8 cellular contexts compared by ENCODE assay signal in the genomic region with DNA sequence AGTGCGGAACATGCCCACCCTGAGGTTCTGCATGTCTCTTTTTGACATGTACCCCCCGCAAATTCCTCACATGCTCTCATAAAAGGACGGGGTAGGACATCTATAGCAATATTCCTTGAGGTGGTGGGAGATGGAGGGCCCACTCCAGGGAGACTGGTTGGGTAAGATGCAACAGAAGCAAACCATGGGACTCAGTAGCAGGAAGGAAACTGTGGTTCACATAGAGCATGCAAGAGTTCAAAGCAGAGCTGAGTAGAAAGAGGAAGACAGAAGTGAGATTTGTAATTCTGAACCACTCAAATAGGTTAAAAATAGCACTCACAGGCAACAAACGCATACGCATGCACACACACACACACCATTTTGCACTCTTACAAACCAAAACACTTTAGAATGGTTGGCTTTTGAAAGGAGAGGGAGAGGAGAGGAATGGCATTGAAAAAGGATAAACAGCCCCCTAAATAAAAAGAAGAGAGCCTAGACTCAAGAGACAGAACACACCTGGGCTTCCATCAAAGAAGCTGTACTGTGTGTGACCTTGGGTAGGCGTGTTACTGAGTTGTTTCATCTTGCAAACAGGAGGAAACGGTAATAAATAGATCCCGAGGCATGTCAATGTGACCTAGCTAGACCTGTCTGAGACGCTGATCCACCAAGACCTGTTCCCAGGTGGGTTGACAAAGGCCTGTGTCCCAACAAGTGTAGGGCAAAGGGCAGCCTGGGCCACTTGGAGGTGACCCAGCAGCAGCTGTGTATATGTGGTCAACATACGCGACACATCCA.
DNase-seq lines count a peak whose midpoint lies in the region; ATAC-seq, FAIRE-seq and TF ChIP-seq lines count a peak whose summit lies in the region.

No MANE protein-coding gene starts in this region.

- no peak overlapping the region for H3K4me3 Mint-ChIP-seq in activated naive CD4-positive, alpha-beta T cell treated with anti-CD3 and anti-CD28 coated beads for 36 hours
- peak overlapping the region; percentile 60 for H3K4me3 Mint-ChIP-seq in natural killer cell

- H3K36me3 Mint-ChIP-seq in activated naive CD4-positive, alpha-beta T cell treated with anti-CD3 and anti-CD28 coated beads for 36 hours (ENCODE audit: low read depth): no peaks in the 10 kb centered on the region
- H3K36me3 Mint-ChIP-seq in natural killer cell: no peaks in the 10 kb centered on the region

- ATAC-seq in HG02970 (IDR thresholded peaks at IDR 0.05; ENCODE audit: low FRiP score, unreplicated experiment) (peak; percentile 57), natural killer cell (peak; percentile 51 to 77 (median 65))

- H3K9me3 Mint-ChIP-seq in activated naive CD4-positive, alpha-beta T cell treated with anti-CD3 and anti-CD28 coated beads for 36 hours: no peaks in the 10 kb centered on the region
- H3K9me3 Mint-ChIP-seq in natural killer cell: no peaks in the 10 kb centered on the region

- no peak for FAIRE-seq in HTR-8/SVneo (lab: Jason Lieb, UNC)

- DNase-seq in activated naive CD4-positive, alpha-beta T cell treated with anti-CD3 and anti-CD28 coated beads for 36 hours: peak; percentile 45
- no peak for DNase-seq in activated naive CD4-positive, alpha-beta T cell treated with Interleukin-2 at 50 U/mL for 16 hours
- DNase-seq in RPMI8226: peak; percentile 25
- DNase-seq in natural killer cell: no peak
- DNase-seq in SW 1271 (lab: John Stamatoyannopoulos, UW): no peak
- DNase-seq in NCI-H446 (lab: John Stamatoyannopoulos, UW): no peak
- DNase-seq in HTR-8/SVneo (ENCODE audit: insufficient read length, low spot score): no peak

- intact Hi-C loops in activated naive CD4-positive, alpha-beta T cell treated with anti-CD3 and anti-CD28 coated beads for 36 hours (cut with micrococcal nuclease): loop anchor here (1.0 to 5.0 kb wide), 5 partner anchors 50 to 697 kb away; a partner anchor contains a TSS
- intact Hi-C loops in natural killer cell (cut with micrococcal nuclease): no loop called here

- no peak for TF ChIP-seq CTCF in natural killer cell (IDR thresholded peaks at IDR 0.05)

- CTCF ChIA-PET in activated naive CD4-positive, alpha-beta T cell treated with anti-CD3 and anti-CD28 coated beads for 36 hours (lab: Charles Lee): interaction anchor here (1.3 to 6.0 kb wide), 3 partner anchors 9 to 100 kb away, joined by 3 to 26 read pairs (median 8); no protein-coding TSS in a partner anchor

- peaks cover under 1% of the 10 kb centered on the region for H3K27me3 Mint-ChIP-seq in activated naive CD4-positive, alpha-beta T cell treated with anti-CD3 and anti-CD28 coated beads for 36 hours (ENCODE audit: low read depth)
- no peaks in the 10 kb centered on the region for H3K27me3 Mint-ChIP-seq in natural killer cell (ENCODE audit: low read depth in 2 of 2)

- peaks cover 66% of the 10 kb centered on the region for H3K4me1 Mint-ChIP-seq in activated naive CD4-positive, alpha-beta T cell treated with anti-CD3 and anti-CD28 coated beads for 36 hours (ENCODE audit: low read depth)
- H3K4me1 Mint-ChIP-seq in natural killer cell: peaks cover 44 to 67% of the 10 kb centered on the region in 2 donors

- peak overlapping the region; percentile 62 for H3K27ac Mint-ChIP-seq in activated naive CD4-positive, alpha-beta T cell treated with anti-CD3 and anti-CD28 coated beads for 36 hours
- peak overlapping the region; percentile 24 to 70 for H3K27ac Mint-ChIP-seq in natural killer cell

Comparison
In these comparisons a context has a peak if more than half of its experiments do, and no peak if none do; other contexts are left out.
1. DNase-seq: peak in activated naive CD4-positive, alpha-beta T cell treated with anti-CD3 and anti-CD28 coated beads for 36 hours (single experiment) and RPMI8226 (single experiment); none in activated naive CD4-positive, alpha-beta T cell treated with Interleukin-2 at 50 U/mL for 16 hours (single experiment), natural killer cell (single experiment), SW 1271 (0 of 2), NCI-H446 (0 of 2) and HTR-8/SVneo (single experiment).